27 cellular contexts compared by ENCODE assay signal in genomic region chr2:88144914-88145497, GRCh38. TPM values are rescaled to one million over a fixed set of nuclear protein-coding genes. Genes with fewer than 3 reads are reported as not detected.
"Had no signal": no experiment of that assay in that cellular context is flagged by ENCODE, and none has a peak within 500 bp of the region (broad histone marks: within the 10 kb centered on the region; RNA-seq: fewer than 3 reads in every experiment).

No MANE protein-coding gene starts in this region.

- H3K27ac Mint-ChIP-seq: activated B cell treated with CpG ODN at 0.5 μM for 24 hours; activated CD4-positive, alpha-beta memory T cell treated with anti-CD3 and anti-CD28 coated beads for 36 hours; activated CD4-positive, alpha-beta T cell treated with anti-CD3 and anti-CD28 coated beads, Interleukin-2, amount 10 ng/mL, durations not matched to agents 24 days and 14 days; activated naive CD4-positive, alpha-beta T cell treated with anti-CD3 and anti-CD28 coated beads for 36 hours; activated naive CD8-positive, alpha-beta T cell; activated T-helper 17 cell treated with anti-CD3 and anti-CD28 coated beads, Interleukin-2, amount 50 U/mL, for 72 hours; brain had no signal

- ATAC-seq: activated T-cell treated with anti-CD3 and anti-CD28 coated beads, Interleukin-2, amount 50 U/mL, for 4 hours; activated T-helper 17 cell treated with anti-CD3 and anti-CD28 coated beads, Interleukin-2, amount 50 U/mL, for 72 hours had no signal

- H3K4me1 Mint-ChIP-seq: activated B cell treated with CpG ODN at 0.5 μM for 24 hours; activated CD4-positive, alpha-beta T cell treated with anti-CD3 and anti-CD28 coated beads, Interleukin-2, amount 10 ng/mL, durations not matched to agents 24 days and 14 days; activated T-helper 17 cell treated with anti-CD3 and anti-CD28 coated beads, Interleukin-2, amount 50 U/mL, for 72 hours; brain had no signal

- DNase-seq: activated B cell treated with CpG ODN at 0.5 μM for 24 hours; activated CD4-positive, alpha-beta memory T cell treated with anti-CD3 and anti-CD28 coated beads for 36 hours; activated CD4-positive, alpha-beta T cell treated with anti-CD3 and anti-CD28 coated beads for 1 hour; activated CD4-positive, alpha-beta T cell treated with anti-CD3 and anti-CD28 coated beads, Interleukin-2, amount 10 ng/mL, durations not matched to agents 24 days and 14 days; activated CD8-positive, alpha-beta memory T cell treated with anti-CD3 and anti-CD28 coated beads for 24 hours; activated gamma-delta T cell; activated naive CD4-positive, alpha-beta T cell treated with anti-CD3 and anti-CD28 coated beads for 36 hours; activated T-cell treated with anti-CD3 and anti-CD28 coated beads, Interleukin-2, amount 50 U/mL, for 4 hours; amygdala; Kasumi-1; KBM-7; NCI-H1105 treated with DMSO at 0.1 percent for 48 hours; NCI-H1436 treated with DMSO at 0.1 percent for 48 hours; NCI-H187; NCI-H2081; NCI-H510A treated with DMSO at 0.1 percent for 48 hours; NCI-H69; NK-92 treated with Interleukin-12 subunit alpha and Interleukin-12 subunit beta, amount 100 ng/mL, for 24 hours; OCI-M1; SHP77 treated with DMSO at 0.1 percent for 48 hours; T-helper 2 cell; T1000 had no signal

- H3K4me3 Mint-ChIP-seq: activated B cell treated with CpG ODN at 0.5 μM for 24 hours; activated CD4-positive, alpha-beta memory T cell treated with anti-CD3 and anti-CD28 coated beads for 36 hours; activated CD4-positive, alpha-beta T cell treated with anti-CD3 and anti-CD28 coated beads, Interleukin-2, amount 10 ng/mL, durations not matched to agents 24 days and 14 days; activated naive CD4-positive, alpha-beta T cell treated with anti-CD3 and anti-CD28 coated beads for 36 hours; activated naive CD8-positive, alpha-beta T cell; activated T-cell treated with anti-CD3 and anti-CD28 coated beads, Interleukin-2, amount 50 U/mL, for 4 hours; activated T-helper 17 cell treated with anti-CD3 and anti-CD28 coated beads, Interleukin-2, amount 50 U/mL, for 72 hours; brain had no signal

- H3K36me3 Mint-ChIP-seq: brain had no signal

RNA-seq across cellular contexts. Expression of gene FABP1, which starts 17.1 kb away (rescaled TPM):
- total RNA-seq: activated B cell treated with CpG ODN at 0.5 μM for 24 hours; activated CD4-positive, alpha-beta memory T cell treated with anti-CD3 and anti-CD28 coated beads for 36 hours; activated CD4-positive, alpha-beta T cell treated with anti-CD3 and anti-CD28 coated beads, Interleukin-2, amount 10 ng/mL, durations not matched to agents 24 days and 14 days; activated naive CD4-positive, alpha-beta T cell treated with anti-CD3 and anti-CD28 coated beads for 36 hours; activated T-helper 17 cell treated with anti-CD3 and anti-CD28 coated beads, Interleukin-2, amount 50 U/mL, for 72 hours; astrocyte; SK-MEL-5 had no signal
